In genomic region chr1:169052727-169053126, GRCh38 we compare ENCODE assay signal across 27 cellular contexts. TPM values are rescaled to one million over a fixed set of nuclear protein-coding genes. Genes with fewer than 3 reads are reported as not detected.
DNase-seq lines count a peak whose midpoint lies in the region; ATAC-seq, FAIRE-seq and TF ChIP-seq lines count a peak whose summit lies in the region.
"Had no signal": no experiment of that assay in that cellular context is flagged by ENCODE, and none has a peak within 500 bp of the region (broad histone marks: within the 10 kb centered on the region; RNA-seq: fewer than 3 reads in every experiment).

No MANE protein-coding gene starts in this region.

- no peaks in the 10 kb centered on the region for H3K27me3 ChIP-seq in gastroesophageal sphincter
- H3K27me3 ChIP-seq in small intestine (ENCODE audit: control insufficient read depth in 2 of 2, insufficient read depth in 2 of 2, low read length in 2 of 2), result no peaks in the 10 kb centered on the region

- no peak overlapping the region for H3K4me3 ChIP-seq in gastroesophageal sphincter
- H3K4me3 ChIP-seq in small intestine (ENCODE audit: low read depth in 1 of 2, low read length in 2 of 2), result no peak overlapping the region
- H3K4me3 ChIP-seq: SK-N-MC had no signal

- peak; percentile 36 for ATAC-seq in gastroesophageal sphincter
- ATAC-seq in GM21723 (IDR thresholded peaks at IDR 0.05; ENCODE audit: unreplicated experiment), result no peak
- ATAC-seq: HCT116, PC-3 had no signal

- no peak overlapping the region for H3K27ac ChIP-seq in gastroesophageal sphincter
- peak overlapping the region; percentile 50 to 66 for H3K27ac ChIP-seq in small intestine (ENCODE audit: low read depth in 1 of 2, low read length in 1 of 2)
- H3K27ac ChIP-seq: SK-N-MC had no signal

- TF ChIP-seq POLR2A in gastroesophageal sphincter (IDR thresholded peaks at IDR 0.05), result no peak

- H3K4me1 ChIP-seq in gastroesophageal sphincter (no peaks in the 10 kb centered on the region), small intestine (ENCODE audit: control insufficient read depth in 2 of 2, insufficient read depth in 1 of 2, low read depth in 1 of 2, low read length in 1 of 2) (peaks cover 2 to 6% of the 10 kb centered on the region in 2 donors)

- 70% methylated on average over 1 of the region's 1 CpG; no CpG with 5 or more reads in 1 of the 2 donors for WGBS in gastroesophageal sphincter (ENCODE audit: low coverage in 1 of 2), 2 donors
- WGBS in small intestine, 3 donors, result 6 to 37% (median 21%) methylated on average over 1 of the region's 1 CpG

- H3K9me3 ChIP-seq in gastroesophageal sphincter, result no peaks in the 10 kb centered on the region
- no peaks in the 10 kb centered on the region for H3K9me3 ChIP-seq in small intestine (ENCODE audit: control insufficient read depth, low read depth)

- no peak for TF ChIP-seq CTCF in gastroesophageal sphincter (IDR thresholded peaks at IDR 0.05)
- no peak for TF ChIP-seq CTCF in GM13977 (IDR thresholded peaks at IDR 0.05; ENCODE audit: extremely low read depth, insufficient read depth, missing control alignments)

- in situ Hi-C loops in GM13977 (cut with MboI; ENCODE audit: low pct_unique_long_range_greater_than_20kb, low sequenced_read_pairs, unreplicated experiment), result no loop called here

- TF ChIP-seq EP300 in gastroesophageal sphincter (IDR thresholded peaks at IDR 0.05), result no peak

- H3K36me3 ChIP-seq in gastroesophageal sphincter (no peaks in the 10 kb centered on the region), small intestine (ENCODE audit: control insufficient read depth in 2 of 2, insufficient read depth in 2 of 2, low read length in 2 of 2) (no peaks in the 10 kb centered on the region)

- DNase-seq in GM19239 (ENCODE audit: insufficient read length, low spot score) (no peak), OCI-M1 (lab: John Stamatoyannopoulos, UW) (peak; percentile 45), small intestine (peak; percentile 68), hepatic stellate cell (ENCODE audit: low spot score) (no peak), GM13977 (ENCODE audit: low spot score) (no peak), H4 (ENCODE audit: low spot score) (no peak)
- DNase-seq: ACHN, C1 segment of cervical spinal cord, EL, GF-D8, GOT3, Kasumi-1, NCI-H1048, NCI-H1417 treated with DMSO at 0.1 percent for 48 hours, NCI-H187, NCI-H2107, NCI-H446 treated with DMSO at 0.1 percent for 48 hours, NCI-H526 treated with DMSO at 0.1 percent for 48 hours, PC-3, RPMI8226, SHP77 treated with DMSO at 0.1 percent for 48 hours, SW 1271 had no signal

- FAIRE-seq in GM19239 (lab: Jason Lieb, UNC) (peak; percentile 21), small intestine (lab: Jason Lieb, UNC) (no peak)
- FAIRE-seq: D721Med had no signal

RNA-seq across cellular contexts. Expression of gene ATP1B1, which starts 53.8 kb away (rescaled TPM):
- 100 to 1,000 TPM in 2 of 4 donors, 10 to 100 TPM in 2; 94.8 to 137 (median 103) TPM for total RNA-seq in gastroesophageal sphincter
- 100 to 1,000 TPM; 216 to 240 (median 238) TPM for polyA plus RNA-seq in small intestine
- 32.0 and 49.2 TPM in 2 replicates for total RNA-seq in H4 (2014; rRNA removed; shearing (Covaris generic))

Comparison
In these comparisons a context has a peak if more than half of its experiments do, and no peak if none do; other contexts are left out.
1. DNase-seq: peak in OCI-M1 (single experiment) and small intestine (single experiment); none in GM19239 (single experiment), hepatic stellate cell (single experiment), GM13977 (single experiment) and H4 (single experiment).
2. H3K27ac ChIP-seq: peak in small intestine (2 of 2); none in gastroesophageal sphincter (0 of 4).